7 cellular contexts compared by ENCODE assay signal in genomic region chr13:31965361-31966066, GRCh38.
A peak's percentile ranks its signal among the peaks of the same experiment; 100 is the strongest.
DNase-seq lines count a peak whose midpoint lies in the region; ATAC-seq and TF ChIP-seq lines count a peak whose summit lies in the region.

No MANE protein-coding gene starts in this region.

- H3K4me3 ChIP-seq in spleen, result no peak overlapping the region

- H3K27me3 ChIP-seq in spleen (replicated peaks in 1 of 7), result no peaks in the 10 kb centered on the region

- H3K36me3 ChIP-seq in spleen, result no peaks in the 10 kb centered on the region

- 34 to 62% (median 43%) methylated on average over 3 of the region's 3 CpGs for WGBS in spleen, 5 donors

- no peak overlapping the region for H3K27ac Mint-ChIP-seq in activated T-helper 1 cell treated with anti-CD3 and anti-CD28 coated beads, Interleukin-12 subunit alpha, Interleukin-12 subunit beta, Interleukin-2, Interleukin-4 antibody, amounts not matched to agents 30 ng/mL and 10 ng/mL and 1 ng/mL, durations not matched to agents 14 hours and 24 hours and 36 hours

- DNase-seq in central memory CD4-positive, alpha-beta T cell, result peak; percentile 8
- DNase-seq in spleen, result no peak
- DNase-seq in NOMO-1 (lab: John Stamatoyannopoulos, UW; ENCODE audit: unreplicated experiment in 2 of 2), result no peak
- DNase-seq in activated T-helper 1 cell treated with anti-CD3 and anti-CD28 coated beads, Interleukin-12 subunit alpha, Interleukin-12 subunit beta, Interleukin-2, Interleukin-4 antibody, amounts not matched to agents 30 ng/mL and 10 ng/mL and 1 ng/mL, durations not matched to agents 14 hours and 24 hours and 36 hours (ENCODE audit: low spot score), result no peak
- no peak for DNase-seq in mesenteric fat pad (ENCODE audit: low spot score)

- H3K9me3 Mint-ChIP-seq in activated T-helper 1 cell treated with anti-CD3 and anti-CD28 coated beads, Interleukin-12 subunit alpha, Interleukin-12 subunit beta, Interleukin-2, Interleukin-4 antibody, amounts not matched to agents 30 ng/mL and 10 ng/mL and 1 ng/mL, durations not matched to agents 14 hours and 24 hours and 36 hours, result no peaks in the 10 kb centered on the region

- intact Hi-C loops in spleen (cut with DNase I; ENCODE audit: low total_unique reads), result no loop called here
- intact Hi-C loops in activated T-helper 1 cell treated with anti-CD3 and anti-CD28 coated beads, Interleukin-12 subunit alpha, Interleukin-12 subunit beta, Interleukin-2, Interleukin-4 antibody, amounts not matched to agents 30 ng/mL and 10 ng/mL and 1 ng/mL, durations not matched to agents 14 hours and 24 hours and 36 hours (cut with micrococcal nuclease), result no loop called here

- peaks cover 27% of the 10 kb centered on the region for H3K27me3 Mint-ChIP-seq in activated T-helper 1 cell treated with anti-CD3 and anti-CD28 coated beads, Interleukin-12 subunit alpha, Interleukin-12 subunit beta, Interleukin-2, Interleukin-4 antibody, amounts not matched to agents 30 ng/mL and 10 ng/mL and 1 ng/mL, durations not matched to agents 14 hours and 24 hours and 36 hours (ENCODE audit: insufficient read depth)

- H3K27ac ChIP-seq in spleen, result peak overlapping the region in 5 of 8 donors; percentile 3 to 28 (median 19)

- H3K4me3 Mint-ChIP-seq in activated T-helper 1 cell treated with anti-CD3 and anti-CD28 coated beads, Interleukin-12 subunit alpha, Interleukin-12 subunit beta, Interleukin-2, Interleukin-4 antibody, amounts not matched to agents 30 ng/mL and 10 ng/mL and 1 ng/mL, durations not matched to agents 14 hours and 24 hours and 36 hours, result no peak overlapping the region

- ATAC-seq in GM19395 (IDR thresholded peaks at IDR 0.05; ENCODE audit: unreplicated experiment), result peak; percentile 97
- ATAC-seq in HG03097 (IDR thresholded peaks at IDR 0.05; ENCODE audit: low FRiP score, unreplicated experiment), result peak; percentile 78

- H3K9me3 ChIP-seq in spleen, result peaks cover 0 to 14% (median 4%) of the 10 kb centered on the region in 8 donors

- no peak for TF ChIP-seq CTCF in spleen (IDR thresholded peaks at IDR 0.05 in 8 of 11, conservative IDR thresholded peaks at IDR 0.05 in 3 of 11)

- H3K36me3 Mint-ChIP-seq in activated T-helper 1 cell treated with anti-CD3 and anti-CD28 coated beads, Interleukin-12 subunit alpha, Interleukin-12 subunit beta, Interleukin-2, Interleukin-4 antibody, amounts not matched to agents 30 ng/mL and 10 ng/mL and 1 ng/mL, durations not matched to agents 14 hours and 24 hours and 36 hours (ENCODE audit: low read depth), result no peaks in the 10 kb centered on the region

- H3K4me1 ChIP-seq in spleen, result peaks cover 0 to 22% (median 13%) of the 10 kb centered on the region in 6 donors

- TF ChIP-seq POLR2A in spleen (IDR thresholded peaks at IDR 0.05), result no peak

- no peaks in the 10 kb centered on the region for H3K4me1 Mint-ChIP-seq in activated T-helper 1 cell treated with anti-CD3 and anti-CD28 coated beads, Interleukin-12 subunit alpha, Interleukin-12 subunit beta, Interleukin-2, Interleukin-4 antibody, amounts not matched to agents 30 ng/mL and 10 ng/mL and 1 ng/mL, durations not matched to agents 14 hours and 24 hours and 36 hours (ENCODE audit: low read depth)
